ENCODE assay signal across 8 cellular contexts in genomic region chr10:110872984-110873569, GRCh38. TPM values are rescaled to one million over a fixed set of nuclear protein-coding genes. Genes with fewer than 3 reads are reported as not detected.
DNase-seq lines count a peak whose midpoint lies in the region; TF ChIP-seq lines count a peak whose summit lies in the region.

No MANE protein-coding gene starts in this region.

- peak overlapping the region; percentile 92 for H3K4me2 ChIP-seq in PC-9

- TF ChIP-seq CTCF in GM12865 (IDR thresholded peaks at IDR 0.05; ENCODE audit: insufficient read depth, low read depth, low read length, missing control alignments) (no peak), PC-9 (conservative IDR thresholded peaks at IDR 0.05) (no peak), epithelial cell of proximal tubule (conservative IDR thresholded peaks at IDR 0.05; ENCODE audit: low read depth, low read length) (no peak), prostate gland (IDR thresholded peaks at IDR 0.05) (no peak)

- H3K9me3 ChIP-seq in PC-9 (ENCODE audit: insufficient read depth, low read depth), result no peaks in the 10 kb centered on the region
- H3K9me3 ChIP-seq in prostate gland, result no peaks in the 10 kb centered on the region

- peak overlapping the region; percentile 95 for H3K4me3 ChIP-seq in GM12865 (ENCODE audit: low read depth, low read length)
- H3K4me3 ChIP-seq in PC-9, result peak overlapping the region; percentile 80
- H3K4me3 ChIP-seq in epithelial cell of proximal tubule (ENCODE audit: low read depth, low read length), result peak overlapping the region; percentile 87
- peak overlapping the region; percentile 93 to 99 for H3K4me3 ChIP-seq in prostate gland

- intact Hi-C loops in PC-9 (cut with micrococcal nuclease; ENCODE audit: unreplicated experiment) (loop anchor here (5.0 kb wide), 2 partner anchors 56 to 121 kb away; no protein-coding TSS in a partner anchor), prostate gland (cut with DNase I) (loop anchor here (5.0 kb wide), 3 partner anchors 36 to 71 kb away; no protein-coding TSS in a partner anchor)

- H4K20me1 ChIP-seq in PC-9 (ENCODE audit: insufficient read depth), result no peaks in the 10 kb centered on the region

- TF ChIP-seq POLR2A in prostate gland (IDR thresholded peaks at IDR 0.05), result no peak

- H3K27me3 ChIP-seq in PC-9 (ENCODE audit: insufficient read depth, low read depth) (no peaks in the 10 kb centered on the region), prostate gland (replicated peaks; ENCODE audit: insufficient read depth) (no peaks in the 10 kb centered on the region)

- no peaks in the 10 kb centered on the region for H3K36me3 ChIP-seq in PC-9 (ENCODE audit: low read depth)
- H3K36me3 ChIP-seq in prostate gland, result no peaks in the 10 kb centered on the region

- TSS peak; percentile 45 for BruUV-seq in PC-9 (replicated peaks; lab: Mats Ljungman, UMichigan)

- POLR2A ChIA-PET in PC-9 (lab: Charles Lee; ENCODE audit: unreplicated experiment), result interaction anchor here (0.7 kb wide), 1 partner anchor 372 kb away, joined by 8 read pairs; no protein-coding TSS in a partner anchor

- H3K79me2 ChIP-seq in PC-9 (ENCODE audit: low read depth), result peaks cover 21% of the 10 kb centered on the region

- DNase-seq in GM12865 (ENCODE audit: low read depth), result no peak
- DNase-seq in PC-9, result no peak
- no peak for DNase-seq in epithelial cell of proximal tubule (ENCODE audit: low read depth)
- DNase-seq in prostate gland (ENCODE audit: low spot score), result no peak
- no peak for DNase-seq in SKM-1 (lab: John Stamatoyannopoulos, UW; ENCODE audit: unreplicated experiment)
- no peak for DNase-seq in stimulated activated CD4-positive, alpha-beta T cell treated with anti-CD3 and anti-CD28 coated beads, Interleukin-4, amount 100 ng/mL, for 24 hours
- no peak for DNase-seq in stimulated activated CD4-positive, alpha-beta T cell treated with anti-CD3 and anti-CD28 coated beads, Interleukin-2, amount 100 ng/mL, for 48 hours
- no peak for DNase-seq in NCI-H1105 treated with DMSO at 0.1 percent for 48 hours (lab: John Stamatoyannopoulos, UW)

- 0 out of 2 replicates have a peak overlapping the region, but pooled peaks have one; percentile 19 for H3K27ac ChIP-seq in PC-9
- peak overlapping the region; percentile 99 to 100 for H3K27ac ChIP-seq in prostate gland

- CTCF ChIA-PET in PC-9 (lab: Charles Lee), result interaction anchor here (0.7 kb wide), 2 partner anchors 263 to 1503 kb away, joined by 6 to 10 read pairs; no protein-coding TSS in a partner anchor

- WGBS in prostate gland, result under 1% methylated on average over 9 of the region's 9 CpGs

- peak overlapping the region; percentile 89; the same call in 1 of the 2 replicates for H2AFZ ChIP-seq in PC-9

- H3F3A ChIP-seq in PC-9 (ENCODE audit: insufficient read depth, low read depth), result no peaks in the 10 kb centered on the region

- H3K9me2 ChIP-seq in PC-9 (ENCODE audit: insufficient read depth), result no peaks in the 10 kb centered on the region

- H3K4me1 ChIP-seq in PC-9 (replicated peaks; ENCODE audit: insufficient read depth) (peaks cover 14% of the 10 kb centered on the region), prostate gland (replicated peaks) (peaks cover 13% of the 10 kb centered on the region)

RNA-seq across cellular contexts. Expression of gene PDCD4, which starts 1.3 kb away (rescaled TPM):
- total RNA-seq in PC-9 (2021) (92.4 and 96.4 TPM in 2 replicates), epithelial cell of proximal tubule (3.6 and 55.5 TPM in 2 replicates), prostate gland (100 to 1,000 TPM; 104 to 120 TPM)

RNA-seq across cellular contexts. Expression of gene BBIP1, which starts 45.9 kb away (rescaled TPM):
- 8.5 and 14.9 TPM in 2 replicates for total RNA-seq in PC-9 (2021)
- 18.8 and 27.0 TPM in 2 replicates for total RNA-seq in epithelial cell of proximal tubule
- total RNA-seq in prostate gland, result 10 to 100 TPM; 18.8 to 20.9 TPM

RNA-seq across cellular contexts. Expression of gene SHOC2, which starts 46.3 kb away (rescaled TPM):
- 14.2 and 20.2 TPM in 2 replicates for total RNA-seq in PC-9 (2021)
- 14.1 and 21.8 TPM in 2 replicates for total RNA-seq in epithelial cell of proximal tubule
- 10 to 100 TPM; 31.3 to 56.1 TPM for total RNA-seq in prostate gland
